ENCODE assay signal across 17 cellular contexts in the genomic region with DNA sequence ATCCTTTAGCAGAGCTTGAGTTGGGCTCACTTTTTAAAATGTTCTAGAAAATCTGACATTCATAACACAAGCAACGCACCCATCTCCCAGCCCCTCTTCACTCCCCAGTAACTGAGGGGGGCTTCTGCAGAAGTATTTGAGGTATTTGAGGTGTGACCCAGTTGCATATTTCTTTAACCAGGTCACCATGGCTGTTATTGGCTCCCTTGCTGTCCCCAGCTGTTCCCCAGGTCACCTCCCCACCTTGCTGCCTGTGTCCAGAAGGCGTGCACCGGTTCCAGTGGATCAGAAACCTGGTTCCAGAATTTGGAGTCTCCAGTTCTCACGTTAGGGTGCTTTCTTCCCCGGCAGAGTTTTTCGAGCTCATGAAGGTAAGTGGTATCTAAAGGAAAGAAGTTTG. TPM values are rescaled to one million over a fixed set of nuclear protein-coding genes. Genes with fewer than 3 reads are reported as not detected.
DNase-seq lines count a peak whose midpoint lies in the region; ATAC-seq and TF ChIP-seq lines count a peak whose summit lies in the region.
"Had no signal": no experiment of that assay in that cellular context is flagged by ENCODE, and none has a peak within 500 bp of the region (broad histone marks: within the 10 kb centered on the region; RNA-seq: fewer than 3 reads in every experiment).

No MANE protein-coding gene starts in this region.

- no peak overlapping the region for H3K4me3 Mint-ChIP-seq in activated naive CD8-positive, alpha-beta T cell
- no peak overlapping the region for H3K4me3 Mint-ChIP-seq in activated naive CD8-positive, alpha-beta T cell treated with anti-CD3 and anti-CD28 coated beads for 36 hours
- H3K4me3 Mint-ChIP-seq: activated naive CD8-positive, alpha-beta T cell treated with anti-CD3 and anti-CD28 coated beads, Interleukin-2, amount 50 U/mL, for 24 hours; CD4-positive, alpha-beta memory T cell had no signal

- no peak overlapping the region for H2AFZ ChIP-seq in hepatocyte

- no peaks in the 10 kb centered on the region for H3K27me3 Mint-ChIP-seq in activated naive CD8-positive, alpha-beta T cell
- H3K27me3 Mint-ChIP-seq in activated naive CD8-positive, alpha-beta T cell treated with anti-CD3 and anti-CD28 coated beads for 36 hours, result no peaks in the 10 kb centered on the region
- H3K27me3 Mint-ChIP-seq: activated naive CD8-positive, alpha-beta T cell treated with anti-CD3 and anti-CD28 coated beads, Interleukin-2, amount 50 U/mL, for 24 hours; CD4-positive, alpha-beta memory T cell had no signal

- H3K9me2 ChIP-seq in hepatocyte (replicated peaks; ENCODE audit: insufficient read depth), result no peaks in the 10 kb centered on the region

- peaks cover 41% of the 10 kb centered on the region for H3K4me1 Mint-ChIP-seq in activated naive CD8-positive, alpha-beta T cell (ENCODE audit: low read depth)
- peaks cover 31% of the 10 kb centered on the region for H3K4me1 Mint-ChIP-seq in activated naive CD8-positive, alpha-beta T cell treated with anti-CD3 and anti-CD28 coated beads for 36 hours

- CTCF ChIA-PET in RWPE1 (lab: Yijun Ruan, JAX), result interaction anchor here (0.5 to 1.3 kb wide), 4 partner anchors 29 to 213 kb away, joined by 3 to 4 read pairs (median 3); no protein-coding TSS in a partner anchor

- H3K27me3 ChIP-seq in hepatocyte (no peaks in the 10 kb centered on the region), skeletal muscle satellite cell (ENCODE audit: control insufficient read depth, insufficient read depth, low read length) (no peaks in the 10 kb centered on the region)
- H3K27me3 ChIP-seq: cardiac muscle cell had no signal

- H3K27ac ChIP-seq in RWPE1, result peak overlapping the region; percentile 18; the same call in 1 of the 2 replicates
- H3K27ac ChIP-seq in hepatocyte, result peak overlapping the region; percentile 84
- H3K27ac ChIP-seq: cardiac muscle cell, KMS-11, prostate gland had no signal

- H3K4me2 ChIP-seq in hepatocyte, result no peak overlapping the region
- H3K4me2 ChIP-seq in skeletal muscle satellite cell (ENCODE audit: low read length), result peak overlapping the region; percentile 2
- H3K4me2 ChIP-seq: KMS-11 had no signal

- H3K4me1 ChIP-seq in hepatocyte (ENCODE audit: insufficient read depth) (peaks cover 25% of the 10 kb centered on the region), skeletal muscle satellite cell (ENCODE audit: control insufficient read depth, insufficient read depth, low read length) (peaks cover 41% of the 10 kb centered on the region)

- H3K36me3 Mint-ChIP-seq in activated naive CD8-positive, alpha-beta T cell, result peaks cover 2% of the 10 kb centered on the region
- peaks cover 26% of the 10 kb centered on the region for H3K36me3 Mint-ChIP-seq in activated naive CD8-positive, alpha-beta T cell treated with anti-CD3 and anti-CD28 coated beads for 36 hours

- 89% methylated on average over 6 of the region's 6 CpGs for WGBS in hepatocyte (ENCODE audit: low lambda C conversion rate, missing lambda C conversion rate)

- peaks cover 91% of the 10 kb centered on the region for H3K79me2 ChIP-seq in hepatocyte

- H3K4me3 ChIP-seq in hepatocyte, result no peak overlapping the region
- H3K4me3 ChIP-seq in skeletal muscle satellite cell (ENCODE audit: low read length), result no peak overlapping the region
- H3K4me3 ChIP-seq: cardiac muscle cell, prostate gland had no signal

- H3K36me3 ChIP-seq in hepatocyte (replicated peaks; ENCODE audit: insufficient read depth, low read depth), result no peaks in the 10 kb centered on the region
- H3K36me3 ChIP-seq in skeletal muscle satellite cell (ENCODE audit: insufficient read depth, low read length), result peaks cover 27% of the 10 kb centered on the region
- H3K36me3 ChIP-seq: cardiac muscle cell, prostate gland had no signal

- DNase-seq in activated naive CD8-positive, alpha-beta T cell treated with anti-CD3 and anti-CD28 coated beads for 36 hours, result no peak
- DNase-seq in RWPE1 (ENCODE audit: low spot score) (no peak), hepatocyte (ENCODE audit: low spot score) (no peak), NCI-H82 treated with DMSO at 0.1 percent for 48 hours (lab: John Stamatoyannopoulos, UW; ENCODE audit: unreplicated experiment) (no peak)
- DNase-seq: activated naive CD8-positive, alpha-beta T cell treated with anti-CD3 and anti-CD28 coated beads, Interleukin-2, amount 50 U/mL, for 24 hours; CD4-positive, alpha-beta memory T cell; effector CD8-positive, alpha-beta T cell; NCI-H1417 treated with DMSO at 0.1 percent for 48 hours; NCI-H2227 treated with DMSO at 0.1 percent for 48 hours; SHP77 had no signal

- ATAC-seq in HG03439 (IDR thresholded peaks at IDR 0.05; ENCODE audit: unreplicated experiment) (no peak), GM21528 (IDR thresholded peaks at IDR 0.05; ENCODE audit: low FRiP score, unreplicated experiment) (no peak)
- ATAC-seq: activated naive CD8-positive, alpha-beta T cell treated with anti-CD3 and anti-CD28 coated beads, Interleukin-2, amount 50 U/mL, for 24 hours had no signal

- peaks cover 7% of the 10 kb centered on the region for H4K20me1 ChIP-seq in hepatocyte (ENCODE audit: insufficient read depth, poor library complexity, severe bottlenecking)

- H3K27ac Mint-ChIP-seq in activated naive CD8-positive, alpha-beta T cell, result peak overlapping the region; percentile 78
- H3K27ac Mint-ChIP-seq in activated naive CD8-positive, alpha-beta T cell treated with anti-CD3 and anti-CD28 coated beads for 36 hours, result no peak overlapping the region
- H3K27ac Mint-ChIP-seq: activated naive CD8-positive, alpha-beta T cell treated with anti-CD3 and anti-CD28 coated beads, Interleukin-2, amount 50 U/mL, for 24 hours had no signal

- POLR2A ChIA-PET in RWPE1 (lab: Yijun Ruan, JAX; ENCODE audit: low non-redundant PET), result no interaction called here

- no peaks in the 10 kb centered on the region for H3K9me3 Mint-ChIP-seq in activated naive CD8-positive, alpha-beta T cell (ENCODE audit: low read depth)
- no peaks in the 10 kb centered on the region for H3K9me3 Mint-ChIP-seq in activated naive CD8-positive, alpha-beta T cell treated with anti-CD3 and anti-CD28 coated beads for 36 hours
- H3K9me3 Mint-ChIP-seq: activated naive CD8-positive, alpha-beta T cell treated with anti-CD3 and anti-CD28 coated beads, Interleukin-2, amount 50 U/mL, for 24 hours; CD4-positive, alpha-beta memory T cell had no signal

- no peaks in the 10 kb centered on the region for H3K9me3 ChIP-seq in hepatocyte (ENCODE audit: low read depth)
- no peaks in the 10 kb centered on the region for H3K9me3 ChIP-seq in skeletal muscle satellite cell (replicated peaks; ENCODE audit: low read length)
- H3K9me3 ChIP-seq: prostate gland had no signal

- no peak overlapping the region for H3K9ac ChIP-seq in skeletal muscle satellite cell (ENCODE audit: low read depth, low read length)
- H3K9ac ChIP-seq: KMS-11 had no signal

- TF ChIP-seq CTCF in RWPE1 (conservative IDR thresholded peaks at IDR 0.05; ENCODE audit: low read depth), result no peak
- no peak for TF ChIP-seq CTCF in hepatocyte (IDR thresholded peaks at IDR 0.05; ENCODE audit: poor library complexity)

RNA-seq across cellular contexts. Expression of a gene that starts 13.8 kb away (rescaled TPM):
- total RNA-seq in activated naive CD8-positive, alpha-beta T cell treated with anti-CD3 and anti-CD28 coated beads for 36 hours, result 10 to 100 TPM; 39.1 to 43.7 TPM
- 30.4 and 36.0 TPM in 2 replicates for total RNA-seq in hepatocyte
- 42.5 and 52.2 TPM in 2 replicates for polyA plus RNA-seq in hepatocyte
- total RNA-seq in skeletal muscle satellite cell (2012; rRNA removed), result 24.6 and 25.8 TPM in 2 replicates

RNA-seq across cellular contexts. Expression of a gene that starts 32.4 kb away (rescaled TPM):
- 10 to 100 TPM; 16.6 to 17.9 TPM for total RNA-seq in activated naive CD8-positive, alpha-beta T cell treated with anti-CD3 and anti-CD28 coated beads for 36 hours
- 130 and 172 TPM in 2 replicates for total RNA-seq in hepatocyte
- 181 and 246 TPM in 2 replicates for polyA plus RNA-seq in hepatocyte
- 52.0 and 93.5 TPM in 2 replicates for total RNA-seq in skeletal muscle satellite cell (2012; rRNA removed)
